In the genomic region with DNA sequence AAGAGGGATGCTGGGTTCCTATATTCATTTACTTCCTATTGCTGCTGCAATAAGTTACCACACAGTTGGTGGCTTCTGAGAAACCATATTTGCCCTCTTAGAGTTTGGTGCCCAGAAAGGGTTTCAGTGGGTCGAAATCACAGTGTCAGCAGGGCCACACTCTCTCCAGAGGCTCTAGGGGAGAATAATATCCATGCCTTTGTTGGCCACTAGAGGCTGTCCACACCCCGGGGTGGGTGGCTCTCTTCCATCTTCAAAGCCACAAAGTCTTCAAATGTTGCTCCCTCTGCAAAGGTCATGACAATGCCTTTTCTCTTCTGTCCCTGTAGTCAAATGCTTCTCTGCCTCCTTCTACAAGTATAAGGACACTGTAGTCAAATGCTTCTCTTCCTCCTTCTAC, we compare ENCODE assay signal across 1 cellular context.
TF ChIP-seq lines count a peak whose summit lies in the region.

No MANE protein-coding gene starts in this region.

TF ChIP-seq in WTC11, 78 proteins besides CTCF, POLR2A, EP300 and RAD21 (continued from another document):
- TF ChIP-seq, protein P1, sequence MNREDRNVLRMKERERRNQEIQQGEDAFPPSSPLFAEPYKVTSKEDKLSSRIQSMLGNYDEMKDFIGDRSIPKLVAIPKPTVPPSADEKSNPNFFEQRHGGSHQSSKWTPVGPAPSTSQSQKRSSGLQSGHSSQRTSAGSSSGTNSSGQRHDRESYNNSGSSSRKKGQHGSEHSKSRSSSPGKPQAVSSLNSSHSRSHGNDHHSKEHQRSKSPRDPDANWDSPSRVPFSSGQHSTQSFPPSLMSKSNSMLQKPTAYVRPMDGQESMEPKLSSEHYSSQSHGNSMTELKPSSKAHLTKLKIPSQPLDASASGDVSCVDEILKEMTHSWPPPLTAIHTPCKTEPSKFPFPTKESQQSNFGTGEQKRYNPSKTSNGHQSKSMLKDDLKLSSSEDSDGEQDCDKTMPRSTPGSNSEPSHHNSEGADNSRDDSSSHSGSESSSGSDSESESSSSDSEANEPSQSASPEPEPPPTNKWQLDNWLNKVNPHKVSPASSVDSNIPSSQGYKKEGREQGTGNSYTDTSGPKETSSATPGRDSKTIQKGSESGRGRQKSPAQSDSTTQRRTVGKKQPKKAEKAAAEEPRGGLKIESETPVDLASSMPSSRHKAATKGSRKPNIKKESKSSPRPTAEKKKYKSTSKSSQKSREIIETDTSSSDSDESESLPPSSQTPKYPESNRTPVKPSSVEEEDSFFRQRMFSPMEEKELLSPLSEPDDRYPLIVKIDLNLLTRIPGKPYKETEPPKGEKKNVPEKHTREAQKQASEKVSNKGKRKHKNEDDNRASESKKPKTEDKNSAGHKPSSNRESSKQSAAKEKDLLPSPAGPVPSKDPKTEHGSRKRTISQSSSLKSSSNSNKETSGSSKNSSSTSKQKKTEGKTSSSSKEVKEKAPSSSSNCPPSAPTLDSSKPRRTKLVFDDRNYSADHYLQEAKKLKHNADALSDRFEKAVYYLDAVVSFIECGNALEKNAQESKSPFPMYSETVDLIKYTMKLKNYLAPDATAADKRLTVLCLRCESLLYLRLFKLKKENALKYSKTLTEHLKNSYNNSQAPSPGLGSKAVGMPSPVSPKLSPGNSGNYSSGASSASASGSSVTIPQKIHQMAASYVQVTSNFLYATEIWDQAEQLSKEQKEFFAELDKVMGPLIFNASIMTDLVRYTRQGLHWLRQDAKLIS (CRISPR knock-in tag; IDR thresholded peaks at IDR 0.05; ENCODE audit: borderline replicate concordance) = no peak
- TF ChIP-seq, protein P2, sequence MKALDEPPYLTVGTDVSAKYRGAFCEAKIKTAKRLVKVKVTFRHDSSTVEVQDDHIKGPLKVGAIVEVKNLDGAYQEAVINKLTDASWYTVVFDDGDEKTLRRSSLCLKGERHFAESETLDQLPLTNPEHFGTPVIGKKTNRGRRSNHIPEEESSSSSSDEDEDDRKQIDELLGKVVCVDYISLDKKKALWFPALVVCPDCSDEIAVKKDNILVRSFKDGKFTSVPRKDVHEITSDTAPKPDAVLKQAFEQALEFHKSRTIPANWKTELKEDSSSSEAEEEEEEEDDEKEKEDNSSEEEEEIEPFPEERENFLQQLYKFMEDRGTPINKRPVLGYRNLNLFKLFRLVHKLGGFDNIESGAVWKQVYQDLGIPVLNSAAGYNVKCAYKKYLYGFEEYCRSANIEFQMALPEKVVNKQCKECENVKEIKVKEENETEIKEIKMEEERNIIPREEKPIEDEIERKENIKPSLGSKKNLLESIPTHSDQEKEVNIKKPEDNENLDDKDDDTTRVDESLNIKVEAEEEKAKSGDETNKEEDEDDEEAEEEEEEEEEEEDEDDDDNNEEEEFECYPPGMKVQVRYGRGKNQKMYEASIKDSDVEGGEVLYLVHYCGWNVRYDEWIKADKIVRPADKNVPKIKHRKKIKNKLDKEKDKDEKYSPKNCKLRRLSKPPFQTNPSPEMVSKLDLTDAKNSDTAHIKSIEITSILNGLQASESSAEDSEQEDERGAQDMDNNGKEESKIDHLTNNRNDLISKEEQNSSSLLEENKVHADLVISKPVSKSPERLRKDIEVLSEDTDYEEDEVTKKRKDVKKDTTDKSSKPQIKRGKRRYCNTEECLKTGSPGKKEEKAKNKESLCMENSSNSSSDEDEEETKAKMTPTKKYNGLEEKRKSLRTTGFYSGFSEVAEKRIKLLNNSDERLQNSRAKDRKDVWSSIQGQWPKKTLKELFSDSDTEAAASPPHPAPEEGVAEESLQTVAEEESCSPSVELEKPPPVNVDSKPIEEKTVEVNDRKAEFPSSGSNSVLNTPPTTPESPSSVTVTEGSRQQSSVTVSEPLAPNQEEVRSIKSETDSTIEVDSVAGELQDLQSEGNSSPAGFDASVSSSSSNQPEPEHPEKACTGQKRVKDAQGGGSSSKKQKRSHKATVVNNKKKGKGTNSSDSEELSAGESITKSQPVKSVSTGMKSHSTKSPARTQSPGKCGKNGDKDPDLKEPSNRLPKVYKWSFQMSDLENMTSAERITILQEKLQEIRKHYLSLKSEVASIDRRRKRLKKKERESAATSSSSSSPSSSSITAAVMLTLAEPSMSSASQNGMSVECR (CRISPR knock-in tag; IDR thresholded peaks at IDR 0.05; ENCODE audit: borderline replicate concordance) = no peak
- no peak for TF ChIP-seq SMAD4 (CRISPR knock-in tag; IDR thresholded peaks at IDR 0.05)
- TF ChIP-seq ZNF121 (CRISPR knock-in tag; IDR thresholded peaks at IDR 0.05) = no peak
- no peak for TF ChIP-seq ELF4 (CRISPR knock-in tag; IDR thresholded peaks at IDR 0.05; ENCODE audit: low read depth)
- no peak for TF ChIP-seq TEAD1 (CRISPR knock-in tag; IDR thresholded peaks at IDR 0.05)
- no peak for TF ChIP-seq ZNF232 (CRISPR knock-in tag; IDR thresholded peaks at IDR 0.05)
- no peak for TF ChIP-seq RORB (CRISPR knock-in tag; IDR thresholded peaks at IDR 0.05)
- no peak for TF ChIP-seq PRRX2 (CRISPR knock-in tag; IDR thresholded peaks at IDR 0.05)
- TF ChIP-seq NR3C1 (CRISPR knock-in tag; conservative IDR thresholded peaks at IDR 0.05; ENCODE audit: low read depth) = no peak
TF ChIP-seq in WTC11: peak in this region for 0.
